In genomic region chr17:6940186-6940649, GRCh38 we compare ENCODE assay signal across 10 cellular contexts. TPM values are rescaled to one million over a fixed set of nuclear protein-coding genes. Genes with fewer than 3 reads are reported as not detected.
DNase-seq lines count a peak whose midpoint lies in the region; ATAC-seq and TF ChIP-seq lines count a peak whose summit lies in the region.
"Had no signal": no experiment of that assay in that cellular context is flagged by ENCODE, and none has a peak within 500 bp of the region (broad histone marks: within the 10 kb centered on the region; RNA-seq: fewer than 3 reads in every experiment).

No MANE protein-coding gene starts in this region.

- H3K4me3 ChIP-seq in left ventricle myocardium inferior: peak overlapping the region; percentile 39
- H3K4me3 ChIP-seq in upper lobe of right lung: peak overlapping the region; percentile 36

- no peak for ATAC-seq in upper lobe of right lung
- no peak for ATAC-seq in GM18505 (IDR thresholded peaks at IDR 0.05; ENCODE audit: unreplicated experiment)

- peaks cover 8% of the 10 kb centered on the region for H3K27me3 ChIP-seq in left ventricle myocardium inferior (ENCODE audit: low read depth)
- H3K27me3 ChIP-seq in upper lobe of right lung: no peaks in the 10 kb centered on the region
- H3K27me3 ChIP-seq: adrenal gland had no signal

- H3K36me3 Mint-ChIP-seq in activated naive CD4-positive, alpha-beta T cell treated with anti-CD3 and anti-CD28 coated beads, Interleukin-2, amount 50 U/mL, for 24 hours: no peaks in the 10 kb centered on the region

- H3K36me3 ChIP-seq in left ventricle myocardium inferior (no peaks in the 10 kb centered on the region), upper lobe of right lung (no peaks in the 10 kb centered on the region)
- H3K36me3 ChIP-seq: adrenal gland had no signal

- TF ChIP-seq POLR2A in GM18505 (IDR thresholded peaks at IDR 0.05; ENCODE audit: borderline replicate concordance, extremely low read depth, insufficient read depth, insufficient read length): no peak

- H3K9me3 Mint-ChIP-seq in activated naive CD4-positive, alpha-beta T cell treated with anti-CD3 and anti-CD28 coated beads, Interleukin-2, amount 50 U/mL, for 24 hours: no peaks in the 10 kb centered on the region

- H3K27ac ChIP-seq in left ventricle myocardium inferior (replicated peaks) (no peak overlapping the region), upper lobe of right lung (no peak overlapping the region)
- H3K27ac ChIP-seq: adrenal gland had no signal

- TF ChIP-seq CTCF in left ventricle myocardium inferior (IDR thresholded peaks at IDR 0.05; ENCODE audit: borderline replicate concordance) (no peak), upper lobe of right lung (IDR thresholded peaks at IDR 0.05) (no peak)

- no peak overlapping the region for H3K27ac Mint-ChIP-seq in activated naive CD4-positive, alpha-beta T cell treated with anti-CD3 and anti-CD28 coated beads, Interleukin-2, amount 50 U/mL, for 24 hours

- peak overlapping the region; percentile 47 for H3K4me3 Mint-ChIP-seq in activated naive CD4-positive, alpha-beta T cell treated with anti-CD3 and anti-CD28 coated beads, Interleukin-2, amount 50 U/mL, for 24 hours

- intact Hi-C loops in left ventricle myocardium inferior (cut with micrococcal nuclease) (no loop called here), upper lobe of right lung (cut with DNase I) (no loop called here)

- H3K27me3 Mint-ChIP-seq in activated naive CD4-positive, alpha-beta T cell treated with anti-CD3 and anti-CD28 coated beads, Interleukin-2, amount 50 U/mL, for 24 hours: no peaks in the 10 kb centered on the region

- H3K4me1 ChIP-seq in left ventricle myocardium inferior: no peaks in the 10 kb centered on the region
- H3K4me1 ChIP-seq in upper lobe of right lung: no peaks in the 10 kb centered on the region
- H3K4me1 ChIP-seq: adrenal gland, Caco-2 had no signal

- H3K9me3 ChIP-seq in left ventricle myocardium inferior (replicated peaks): no peaks in the 10 kb centered on the region
- H3K9me3 ChIP-seq in upper lobe of right lung: no peaks in the 10 kb centered on the region
- H3K9me3 ChIP-seq: adrenal gland, Caco-2 had no signal

- no peak for DNase-seq in activated naive CD4-positive, alpha-beta T cell (lab: John Stamatoyannopoulos, UW)
- peak; percentile 36 for DNase-seq in T1000 (lab: John Stamatoyannopoulos, UW)
- DNase-seq in left ventricle myocardium inferior: no peak
- DNase-seq in upper lobe of right lung: no peak
- no peak for DNase-seq in dermis blood vessel endothelial cell
- no peak for DNase-seq in DMS53 (lab: John Stamatoyannopoulos, UW)
- DNase-seq: Caco-2 had no signal

- peaks cover 10% of the 10 kb centered on the region for H3K4me1 Mint-ChIP-seq in activated naive CD4-positive, alpha-beta T cell treated with anti-CD3 and anti-CD28 coated beads, Interleukin-2, amount 50 U/mL, for 24 hours

RNA-seq across cellular contexts. Expression of gene ALOX12, which starts 55.6 kb away (rescaled TPM):
- total RNA-seq in left ventricle myocardium inferior (not detected), upper lobe of right lung (0.17 TPM), dermis blood vessel endothelial cell (not detected in 2 replicates)
- total RNA-seq: Caco-2 had no signal
